ENCODE assay signal across 19 cellular contexts in genomic region chr10:82628373-82628772, GRCh38.
DNase-seq lines count a peak whose midpoint lies in the region; ATAC-seq and TF ChIP-seq lines count a peak whose summit lies in the region.
"Had no signal": no experiment of that assay in that cellular context is flagged by ENCODE, and none has a peak within 500 bp of the region (broad histone marks: within the 10 kb centered on the region; RNA-seq: fewer than 3 reads in every experiment).

No MANE protein-coding gene starts in this region.

- no peaks in the 10 kb centered on the region for H3K36me3 ChIP-seq in heart left ventricle
- no peaks in the 10 kb centered on the region for H3K36me3 ChIP-seq in lower lobe of right lung
- no peaks in the 10 kb centered on the region for H3K36me3 ChIP-seq in upper lobe of right lung
- H3K36me3 ChIP-seq: BLaER1 had no signal

- no peak overlapping the region for H3K4me3 Mint-ChIP-seq in osteocyte (ENCODE audit: unreplicated experiment)
- H3K4me3 Mint-ChIP-seq: activated naive CD8-positive, alpha-beta T cell treated with anti-CD3 and anti-CD28 coated beads, Interleukin-2, amount 10 ng/mL, durations not matched to agents 7 days and 5 days; activated T-helper 1 cell treated with anti-CD3 and anti-CD28 coated beads, Interleukin-12 subunit alpha, Interleukin-12 subunit beta, Interleukin-2, Interleukin-4 antibody, amounts not matched to agents 30 ng/mL and 10 ng/mL and 1 ng/mL, durations not matched to agents 14 hours and 24 hours and 36 hours had no signal

- H3K4me1 ChIP-seq in heart left ventricle, result no peaks in the 10 kb centered on the region
- no peaks in the 10 kb centered on the region for H3K4me1 ChIP-seq in lower lobe of right lung
- no peaks in the 10 kb centered on the region for H3K4me1 ChIP-seq in upper lobe of right lung
- H3K4me1 ChIP-seq: A549 had no signal

- H3K9me3 ChIP-seq in heart left ventricle (no peaks in the 10 kb centered on the region), lower lobe of right lung (no peaks in the 10 kb centered on the region), upper lobe of right lung (no peaks in the 10 kb centered on the region)
- H3K9me3 ChIP-seq: BLaER1 had no signal

- H3K36me3 Mint-ChIP-seq in osteocyte (ENCODE audit: unreplicated experiment), result no peaks in the 10 kb centered on the region
- H3K36me3 Mint-ChIP-seq: activated naive CD8-positive, alpha-beta T cell treated with anti-CD3 and anti-CD28 coated beads, Interleukin-2, amount 10 ng/mL, durations not matched to agents 7 days and 5 days had no signal

- H3K4me3 ChIP-seq in heart left ventricle, result no peak overlapping the region
- no peak overlapping the region for H3K4me3 ChIP-seq in lower lobe of right lung
- H3K4me3 ChIP-seq in upper lobe of right lung, result no peak overlapping the region
- H3K4me3 ChIP-seq: A549, BLaER1 had no signal

- no peaks in the 10 kb centered on the region for H3K27me3 Mint-ChIP-seq in osteocyte (ENCODE audit: unreplicated experiment)
- H3K27me3 Mint-ChIP-seq: activated naive CD8-positive, alpha-beta T cell treated with anti-CD3 and anti-CD28 coated beads, Interleukin-2, amount 10 ng/mL, durations not matched to agents 7 days and 5 days had no signal

- no peak for DNase-seq in Right ventricle myocardium inferior (ENCODE audit: missing footprints)
- DNase-seq in cardiac septum (ENCODE audit: low spot score), result no peak
- DNase-seq in heart left ventricle, result peak in 1 of 5 donors; percentile 8
- no peak for DNase-seq in lower lobe of right lung
- DNase-seq in upper lobe of right lung, result no peak
- DNase-seq in SKM-1 (lab: John Stamatoyannopoulos, UW; ENCODE audit: unreplicated experiment), result no peak
- no peak for DNase-seq in osteocyte (ENCODE audit: extremely low spot score, unreplicated experiment)
- DNase-seq in NCI-H1436 treated with DMSO at 0.1 percent for 48 hours (lab: John Stamatoyannopoulos, UW), result no peak
- DNase-seq: activated CD4-positive, alpha-beta T cell treated with anti-CD3 and anti-CD28 coated beads for 1 hour; activated naive CD8-positive, alpha-beta T cell treated with anti-CD3 and anti-CD28 coated beads, Interleukin-2, amount 10 ng/mL, durations not matched to agents 7 days and 5 days; NCI-H1436; NK-92 treated with Interleukin-12 subunit alpha and Interleukin-12 subunit beta, amount 100 ng/mL, for 24 hours; RPMI8226; small intestine; stimulated activated CD4-positive, alpha-beta T cell treated with anti-CD3 and anti-CD28 coated beads, Interleukin-4, amount 100 ng/mL, for 4 hours had no signal

- no peaks in the 10 kb centered on the region for H3K27me3 ChIP-seq in heart left ventricle
- H3K27me3 ChIP-seq in lower lobe of right lung (ENCODE audit: low read depth), result no peaks in the 10 kb centered on the region
- no peaks in the 10 kb centered on the region for H3K27me3 ChIP-seq in upper lobe of right lung
- H3K27me3 ChIP-seq: BLaER1 had no signal

- WGBS in heart left ventricle, 4 donors, result 24 to 37% (median 33%) methylated on average over 3 of the region's 3 CpGs

- H3K27ac ChIP-seq in heart left ventricle, result peak overlapping the region in 2 of 12 donors; percentile 24 to 57
- H3K27ac ChIP-seq in lower lobe of right lung, result no peak overlapping the region
- no peak overlapping the region for H3K27ac ChIP-seq in upper lobe of right lung
- H3K27ac ChIP-seq: A549, BLaER1 had no signal

- intact Hi-C loops in Right ventricle myocardium inferior (cut with DNase I) (no loop called here), cardiac septum (cut with DNase I) (no loop called here), heart left ventricle (cut with DNase I) (no loop called here), lower lobe of right lung (cut with DNase I) (no loop called here), upper lobe of right lung (cut with DNase I) (no loop called here)

- no peak overlapping the region for H3K27ac Mint-ChIP-seq in osteocyte (ENCODE audit: unreplicated experiment)
- H3K27ac Mint-ChIP-seq: activated naive CD8-positive, alpha-beta T cell treated with anti-CD3 and anti-CD28 coated beads, Interleukin-2, amount 10 ng/mL, durations not matched to agents 7 days and 5 days; activated T-helper 1 cell treated with anti-CD3 and anti-CD28 coated beads, Interleukin-12 subunit alpha, Interleukin-12 subunit beta, Interleukin-2, Interleukin-4 antibody, amounts not matched to agents 30 ng/mL and 10 ng/mL and 1 ng/mL, durations not matched to agents 14 hours and 24 hours and 36 hours had no signal

- H3K4me1 Mint-ChIP-seq in osteocyte (ENCODE audit: unreplicated experiment), result no peaks in the 10 kb centered on the region
- H3K4me1 Mint-ChIP-seq: activated naive CD8-positive, alpha-beta T cell treated with anti-CD3 and anti-CD28 coated beads, Interleukin-2, amount 10 ng/mL, durations not matched to agents 7 days and 5 days had no signal

- TF ChIP-seq CTCF in heart left ventricle (IDR thresholded peaks at IDR 0.05) (no peak), lower lobe of right lung (IDR thresholded peaks at IDR 0.05) (no peak), upper lobe of right lung (IDR thresholded peaks at IDR 0.05) (no peak), osteocyte (IDR thresholded peaks at IDR 0.05) (no peak)

- peaks cover 9% of the 10 kb centered on the region for H3K9me3 Mint-ChIP-seq in osteocyte (ENCODE audit: unreplicated experiment)

- ATAC-seq in Right ventricle myocardium inferior, result peak; percentile 89
- ATAC-seq in heart left ventricle, result peak; percentile 77 to 96 (median 92)
- ATAC-seq in lower lobe of right lung, result peak; percentile 59 to 70
- ATAC-seq in upper lobe of right lung, result peak; percentile 68
- ATAC-seq: A549, HCT116 had no signal

- no peak for TF ChIP-seq POLR2A in heart left ventricle (IDR thresholded peaks at IDR 0.05)
